ENCODE assay signal across 1 cellular context in the genomic region with DNA sequence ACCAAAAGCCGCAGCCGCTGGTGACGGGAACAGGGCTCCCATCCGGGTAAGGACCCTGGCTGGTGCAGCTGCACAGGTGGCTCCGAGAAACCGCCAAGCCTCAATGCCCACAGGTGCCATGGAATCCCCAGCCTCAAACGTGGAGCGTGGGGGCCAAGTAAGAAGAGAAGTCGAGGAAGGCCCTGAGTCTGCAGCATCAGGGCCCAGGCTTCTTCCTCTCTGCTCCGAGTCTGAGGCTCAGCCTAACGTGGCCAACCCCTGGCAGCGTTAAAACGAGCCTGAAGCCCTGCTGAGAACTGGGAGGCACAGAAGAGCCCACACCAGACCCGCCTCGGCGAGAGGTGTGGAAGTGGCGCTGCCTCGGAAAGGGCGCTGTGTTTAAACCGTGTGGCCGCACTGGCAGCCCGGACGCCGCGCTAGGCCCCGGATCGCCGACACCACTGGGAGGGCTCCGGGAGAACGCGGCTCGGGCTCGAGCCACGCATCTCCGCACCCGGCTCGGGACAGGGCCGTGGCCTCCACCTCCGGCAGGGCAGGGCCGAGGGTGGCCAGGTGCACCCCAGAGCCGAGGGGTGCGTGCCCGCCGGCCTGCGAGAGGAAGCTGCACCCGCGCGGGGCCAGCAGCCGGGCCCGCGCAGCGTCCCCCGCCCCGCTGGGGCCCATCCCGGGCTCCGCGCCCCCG.
TF ChIP-seq lines count a peak whose summit lies in the region.

No MANE protein-coding gene starts in this region.

TF ChIP-seq in GM23338, 12 proteins besides CTCF, POLR2A, EP300 and RAD21 (continued from another document):
- no peak for TF ChIP-seq ZNF462 (CRISPR knock-in tag; IDR thresholded peaks at IDR 0.05)
- TF ChIP-seq ZNF331 (CRISPR knock-in tag; IDR thresholded peaks at IDR 0.05; ENCODE audit: low read depth), result no peak
- TF ChIP-seq POLR2AphosphoS5 (IDR thresholded peaks at IDR 0.05; ENCODE audit: low read depth), result no peak
